9 cellular contexts compared by ENCODE assay signal in the genomic region with DNA sequence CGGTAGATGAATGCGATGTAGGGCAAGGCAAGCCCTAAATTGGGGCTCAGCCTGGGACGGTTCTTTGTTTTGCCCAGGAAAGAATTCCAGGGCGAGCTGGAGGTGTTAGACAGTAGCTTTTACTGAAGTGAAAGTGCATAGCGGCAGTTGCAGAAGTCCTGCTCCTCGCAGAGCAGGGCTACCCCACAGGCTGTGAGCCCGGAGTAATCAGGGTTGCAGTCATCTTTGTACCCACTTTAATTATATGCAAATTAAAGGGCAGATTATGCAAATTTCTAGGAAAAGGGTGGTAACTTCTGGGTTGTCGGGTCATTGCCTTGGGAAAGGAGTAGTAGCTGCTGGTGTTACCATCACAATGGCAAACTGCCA. TPM values are rescaled to one million over a fixed set of nuclear protein-coding genes. Genes with fewer than 3 reads are reported as not detected.
DNase-seq lines count a peak whose midpoint lies in the region; ATAC-seq and FAIRE-seq lines count a peak whose summit lies in the region.
"Had no signal": no experiment of that assay in that cellular context is flagged by ENCODE, and none has a peak within 500 bp of the region (broad histone marks: within the 10 kb centered on the region; RNA-seq: fewer than 3 reads in every experiment).

No MANE protein-coding gene starts in this region.

- CTCF ChIA-PET in activated CD4-positive, alpha-beta T cell treated with anti-CD3 and anti-CD28 coated beads, Interleukin-2, amount 10 ng/mL, durations not matched to agents 7 days and 5 days (lab: Charles Lee), result interaction anchor here (1.0 to 5.4 kb wide), 6 partner anchors 11 to 65 kb away, joined by 3 to 26 read pairs (median 6); partner anchors contain the start of gene VAV1

- no peak for DNase-seq in activated CD4-positive, alpha-beta T cell treated with anti-CD3 and anti-CD28 coated beads, Interleukin-2, amount 10 ng/mL, durations not matched to agents 7 days and 5 days
- DNase-seq in activated CD4-positive, alpha-beta T cell treated with anti-CD3 and anti-CD28 coated beads for 48 hours, result no peak
- DNase-seq in Karpas-422, result peak; percentile 77
- no peak for DNase-seq in GM19239 (ENCODE audit: insufficient read length, low spot score)
- no peak for DNase-seq in occipital lobe (lab: John Stamatoyannopoulos, UW)
- DNase-seq: GM23248 had no signal

- H3K4me1 Mint-ChIP-seq in activated CD4-positive, alpha-beta T cell treated with anti-CD3 and anti-CD28 coated beads, Interleukin-2, amount 10 ng/mL, durations not matched to agents 7 days and 5 days, result peaks cover 55% of the 10 kb centered on the region
- peaks cover 56% of the 10 kb centered on the region for H3K4me1 Mint-ChIP-seq in activated naive CD8-positive, alpha-beta T cell (ENCODE audit: low read depth)
- peaks cover 57% of the 10 kb centered on the region for H3K4me1 Mint-ChIP-seq in stimulated activated memory B cell treated with anti-CD40 and anti-IgM and Interleukin-4, amounts not matched to agents 10 μg/mL and 1 μg/mL and 100 μg/mL, for 72 hours

- peaks cover 37% of the 10 kb centered on the region for H3K36me3 Mint-ChIP-seq in activated CD4-positive, alpha-beta T cell treated with anti-CD3 and anti-CD28 coated beads, Interleukin-2, amount 10 ng/mL, durations not matched to agents 7 days and 5 days (ENCODE audit: low read depth)
- peaks cover 2% of the 10 kb centered on the region for H3K36me3 Mint-ChIP-seq in activated naive CD8-positive, alpha-beta T cell
- H3K36me3 Mint-ChIP-seq in stimulated activated memory B cell treated with anti-CD40 and anti-IgM and Interleukin-4, amounts not matched to agents 10 μg/mL and 1 μg/mL and 100 μg/mL, for 72 hours, result peaks cover 6% of the 10 kb centered on the region

- POLR2A ChIA-PET in activated CD4-positive, alpha-beta T cell treated with anti-CD3 and anti-CD28 coated beads, Interleukin-2, amount 10 ng/mL, durations not matched to agents 7 days and 5 days (lab: Charles Lee), result no interaction called here

- H3K4me3 Mint-ChIP-seq in activated CD4-positive, alpha-beta T cell treated with anti-CD3 and anti-CD28 coated beads, Interleukin-2, amount 10 ng/mL, durations not matched to agents 7 days and 5 days, result peak overlapping the region; percentile 70
- H3K4me3 Mint-ChIP-seq in activated naive CD8-positive, alpha-beta T cell, result peak overlapping the region; percentile 99
- peak overlapping the region; percentile 95 for H3K4me3 Mint-ChIP-seq in stimulated activated memory B cell treated with anti-CD40 and anti-IgM and Interleukin-4, amounts not matched to agents 10 μg/mL and 1 μg/mL and 100 μg/mL, for 72 hours

- H3K27me3 Mint-ChIP-seq in activated CD4-positive, alpha-beta T cell treated with anti-CD3 and anti-CD28 coated beads, Interleukin-2, amount 10 ng/mL, durations not matched to agents 7 days and 5 days, result no peaks in the 10 kb centered on the region
- H3K27me3 Mint-ChIP-seq in activated naive CD8-positive, alpha-beta T cell, result no peaks in the 10 kb centered on the region
- no peaks in the 10 kb centered on the region for H3K27me3 Mint-ChIP-seq in stimulated activated memory B cell treated with anti-CD40 and anti-IgM and Interleukin-4, amounts not matched to agents 10 μg/mL and 1 μg/mL and 100 μg/mL, for 72 hours

- peak overlapping the region; percentile 97 for H3K4me2 ChIP-seq in Karpas-422 (ENCODE audit: low read depth, low read length, poor library complexity, severe bottlenecking)

- peak overlapping the region; percentile 89 for H3K27ac Mint-ChIP-seq in activated CD4-positive, alpha-beta T cell treated with anti-CD3 and anti-CD28 coated beads, Interleukin-2, amount 10 ng/mL, durations not matched to agents 7 days and 5 days
- H3K27ac Mint-ChIP-seq in activated naive CD8-positive, alpha-beta T cell, result peak overlapping the region; percentile 99
- peak overlapping the region; percentile 95 for H3K27ac Mint-ChIP-seq in stimulated activated memory B cell treated with anti-CD40 and anti-IgM and Interleukin-4, amounts not matched to agents 10 μg/mL and 1 μg/mL and 100 μg/mL, for 72 hours

- H3K4me3 ChIP-seq in Karpas-422 (ENCODE audit: low read length), result peak overlapping the region; percentile 56
- H3K4me3 ChIP-seq: GM23248 had no signal

- peak; percentile 66 for ATAC-seq in stimulated activated memory B cell treated with anti-CD40 and anti-IgM and Interleukin-4, amounts not matched to agents 10 μg/mL and 1 μg/mL and 100 μg/mL, for 72 hours
- no peak for ATAC-seq in HG02678 (IDR thresholded peaks at IDR 0.05; ENCODE audit: unreplicated experiment)

- H3K36me3 ChIP-seq in Karpas-422 (ENCODE audit: insufficient read depth, low read length), result peaks cover 7% of the 10 kb centered on the region; the same call in 1 of the 2 replicates

- H4K20me1 ChIP-seq in Karpas-422 (ENCODE audit: insufficient read depth, low read depth, low read length), result no peaks in the 10 kb centered on the region

- no peaks in the 10 kb centered on the region for H3K27me3 ChIP-seq in Karpas-422 (ENCODE audit: low read length)

- peak overlapping the region; percentile 99 for H3K27ac ChIP-seq in Karpas-422 (ENCODE audit: low read length)
- H3K27ac ChIP-seq: GM23248 had no signal

- H3K9me3 ChIP-seq in Karpas-422 (ENCODE audit: low read length), result no peaks in the 10 kb centered on the region

- peaks cover 33% of the 10 kb centered on the region for H3K4me1 ChIP-seq in Karpas-422 (ENCODE audit: low read length)

- H3K9ac ChIP-seq in Karpas-422 (ENCODE audit: low read length), result peak overlapping the region; percentile 73
- H3K9ac ChIP-seq: GM23248 had no signal

- H3K9me2 ChIP-seq in Karpas-422 (replicated peaks; ENCODE audit: insufficient read depth, low read length), result no peaks in the 10 kb centered on the region

- H3K79me2 ChIP-seq in Karpas-422 (ENCODE audit: low read length), result peaks cover 69% of the 10 kb centered on the region

- FAIRE-seq in GM19239 (lab: Jason Lieb, UNC), result no peak

- H2AFZ ChIP-seq in Karpas-422 (ENCODE audit: low read length), result no peak overlapping the region
- H2AFZ ChIP-seq: GM23248 had no signal

- H3K9me3 Mint-ChIP-seq in activated CD4-positive, alpha-beta T cell treated with anti-CD3 and anti-CD28 coated beads, Interleukin-2, amount 10 ng/mL, durations not matched to agents 7 days and 5 days, result peaks cover 3% of the 10 kb centered on the region
- no peaks in the 10 kb centered on the region for H3K9me3 Mint-ChIP-seq in activated naive CD8-positive, alpha-beta T cell (ENCODE audit: low read depth)
- H3K9me3 Mint-ChIP-seq in stimulated activated memory B cell treated with anti-CD40 and anti-IgM and Interleukin-4, amounts not matched to agents 10 μg/mL and 1 μg/mL and 100 μg/mL, for 72 hours, result no peaks in the 10 kb centered on the region

RNA-seq across cellular contexts. Expression of gene VAV1, which starts 30.5 kb away (rescaled TPM):
- total RNA-seq in activated CD4-positive, alpha-beta T cell treated with anti-CD3 and anti-CD28 coated beads, Interleukin-2, amount 10 ng/mL, durations not matched to agents 7 days and 5 days, result 100 to 1,000 TPM; 123 to 132 TPM
- 46.0 and 85.2 TPM in 2 replicates for total RNA-seq in Karpas-422 (2014; rRNA removed; shearing (Covaris generic); ENCODE audit: low replicate concordance)
- 2.5 TPM for total RNA-seq in occipital lobe
- total RNA-seq: GM23248 had no signal

RNA-seq across cellular contexts. Expression of gene SH2D3A, which starts 35.8 kb away (rescaled TPM):
- 10 to 100 TPM; 31.5 to 35.2 TPM for total RNA-seq in activated CD4-positive, alpha-beta T cell treated with anti-CD3 and anti-CD28 coated beads, Interleukin-2, amount 10 ng/mL, durations not matched to agents 7 days and 5 days
- total RNA-seq in Karpas-422 (2014; rRNA removed; shearing (Covaris generic); ENCODE audit: low replicate concordance), result 3.3 and 18.9 TPM in 2 replicates
- total RNA-seq in occipital lobe, result not detected
- total RNA-seq: GM23248 had no signal

Comparison
In these comparisons a context has a peak if more than half of its experiments do, and no peak if none do; other contexts are left out.
1. RNA of gene VAV1, which starts 30.5 kb away (total RNA-seq): 123 to 132 TPM in activated CD4-positive, alpha-beta T cell treated with anti-CD3 and anti-CD28 coated beads, Interleukin-2, amount 10 ng/mL, durations not matched to agents 7 days and 5 days and 46.0 to 85.2 TPM in Karpas-422; 2.5 TPM in occipital lobe (single experiment); every median in the first group is over 10 times any median in the second.
2. Peak in every context shown above with its lines, with median percentiles within 50 percentile points of each other: H3K27ac Mint-ChIP-seq and H3K4me3 Mint-ChIP-seq.